ENCODE assay signal across 11 cellular contexts in genomic region chr11:67644042-67644441, GRCh38. TPM values are rescaled to one million over a fixed set of nuclear protein-coding genes. Genes with fewer than 3 reads are reported as not detected.
DNase-seq lines count a peak whose midpoint lies in the region; TF ChIP-seq lines count a peak whose summit lies in the region.
"Had no signal": no experiment of that assay in that cellular context is flagged by ENCODE, and none has a peak within 500 bp of the region (broad histone marks: within the 10 kb centered on the region; RNA-seq: fewer than 3 reads in every experiment).

No MANE protein-coding gene starts in this region.

- CTCF ChIA-PET in HEK293T (lab: Yijun Ruan, JAX), result no interaction called here

- H3K4me3 ChIP-seq in HAP-1, result no peak overlapping the region
- no peak overlapping the region for H3K4me3 ChIP-seq in effector memory CD4-positive, alpha-beta T cell (ENCODE audit: insufficient read depth, low read depth, low read length, poor library complexity, severe bottlenecking)
- H3K4me3 ChIP-seq: right atrium auricular region had no signal

- POLR2A ChIA-PET in HEK293T (lab: Yijun Ruan, JAX), result no interaction called here

- no peak for TF ChIP-seq CTCF in GM13976 (IDR thresholded peaks at IDR 0.05; ENCODE audit: borderline replicate concordance, control extremely low read depth, extremely low read depth, insufficient read depth, missing control alignments)

- no peaks in the 10 kb centered on the region; the same call in none of the 2 replicates for H3K9me3 ChIP-seq in HAP-1
- no peaks in the 10 kb centered on the region for H3K9me3 ChIP-seq in effector memory CD4-positive, alpha-beta T cell (ENCODE audit: control insufficient read depth, low read length)
- H3K9me3 ChIP-seq: right atrium auricular region had no signal

- in situ Hi-C loops in HAP-1 (cut with MboI; ENCODE audit: low sequenced_read_pairs) (no loop called here), SK-MEL-5 (cut with HindIII; ENCODE audit: low pct_unique_long_range_greater_than_20kb, low sequenced_read_pairs) (no loop called here), GM13976 (cut with MboI; ENCODE audit: low sequenced_read_pairs, unreplicated experiment) (no loop called here)

- DNase-seq in EH (ENCODE audit: low read depth), result peak; percentile 13
- peak; percentile 38 to 50 for DNase-seq in HAP-1 (ENCODE audit: low spot score in 2 of 2)
- DNase-seq in SK-MEL-5 (ENCODE audit: low read depth, low spot score), result peak; percentile 33
- peak; percentile 53 for DNase-seq in islet precursor cell
- no peak for DNase-seq in GM13976 (ENCODE audit: low spot score)
- DNase-seq in HEK293T (ENCODE audit: extremely low spot score), result no peak
- no peak for DNase-seq in NCI-H524 treated with DMSO at 0.1 percent for 48 hours (lab: John Stamatoyannopoulos, UW)
- DNase-seq in effector memory CD4-positive, alpha-beta T cell, result no peak
- DNase-seq: NCI-H146 had no signal

- H3K27ac ChIP-seq in effector memory CD4-positive, alpha-beta T cell (ENCODE audit: insufficient read depth, low read length, poor library complexity, severe bottlenecking), result no peak overlapping the region
- H3K27ac ChIP-seq: right atrium auricular region had no signal

- no peaks in the 10 kb centered on the region for H3K36me3 ChIP-seq in HAP-1 (replicated peaks)
- no peaks in the 10 kb centered on the region for H3K36me3 ChIP-seq in effector memory CD4-positive, alpha-beta T cell (ENCODE audit: control insufficient read depth, insufficient read depth, low read length)
- H3K36me3 ChIP-seq: right atrium auricular region had no signal

- no peaks in the 10 kb centered on the region for H3K4me1 ChIP-seq in HAP-1
- peaks cover 16% of the 10 kb centered on the region for H3K4me1 ChIP-seq in effector memory CD4-positive, alpha-beta T cell (ENCODE audit: control insufficient read depth, insufficient read depth, low read length, poor library complexity, severe bottlenecking)
- H3K4me1 ChIP-seq: right atrium auricular region had no signal

- 0 out of 2 replicates have a peak, but pooled peaks cover 2% of the 10 kb centered on the region for H3K27me3 ChIP-seq in HAP-1 (ENCODE audit: low read depth)
- no peaks in the 10 kb centered on the region for H3K27me3 ChIP-seq in effector memory CD4-positive, alpha-beta T cell (replicated peaks; ENCODE audit: control insufficient read depth, insufficient read depth, low read length, poor library complexity, severe bottlenecking)
- H3K27me3 ChIP-seq: right atrium auricular region had no signal

TF ChIP-seq in HEK293T, 16 proteins besides CTCF, POLR2A, EP300 and RAD21:
- no peak for TF ChIP-seq CTBP1 (IDR thresholded peaks at IDR 0.05; ENCODE audit: borderline replicate concordance)
- TF ChIP-seq FOXK2 (IDR thresholded peaks at IDR 0.05), result no peak
- no peak for TF ChIP-seq ZNF384 (IDR thresholded peaks at IDR 0.05)
- TF ChIP-seq NFRKB (IDR thresholded peaks at IDR 0.05), result no peak
- TF ChIP-seq HDGF (IDR thresholded peaks at IDR 0.05; ENCODE audit: borderline replicate concordance), result no peak
- TF ChIP-seq BHLHE40 (IDR thresholded peaks at IDR 0.05; ENCODE audit: borderline replicate concordance), result no peak
- TF ChIP-seq ELF4 (IDR thresholded peaks at IDR 0.05), result no peak
- TF ChIP-seq PKNOX1 (IDR thresholded peaks at IDR 0.05), result no peak
- TF ChIP-seq SP1 (IDR thresholded peaks at IDR 0.05), result no peak
- no peak for TF ChIP-seq ARNT (IDR thresholded peaks at IDR 0.05)
- no peak for TF ChIP-seq FOXM1 (IDR thresholded peaks at IDR 0.05; ENCODE audit: borderline replicate concordance)
- TF ChIP-seq TARDBP (IDR thresholded peaks at IDR 0.05), result no peak
- TF ChIP-seq SUZ12 (IDR thresholded peaks at IDR 0.05), result no peak
- TF ChIP-seq L3MBTL2 (conservative IDR thresholded peaks at IDR 0.05), result no peak
- no peak for TF ChIP-seq LEF1 (IDR thresholded peaks at IDR 0.05; ENCODE audit: borderline replicate concordance)
- no peak for TF ChIP-seq FOXA1 (IDR thresholded peaks at IDR 0.05)
TF ChIP-seq in HEK293T: peak in this region for 0.

RNA-seq across cellular contexts. Expression of gene TBX10, which starts 4.5 kb away (rescaled TPM):
- total RNA-seq in SK-MEL-5 (2014; rRNA removed; shearing (Covaris generic)), result not detected in 2 replicates
- not detected in 2 replicates for polyA plus RNA-seq in SK-MEL-5 (2015; cell fraction: cytosol; rRNA removed)
- not detected in 2 replicates for polyA plus RNA-seq in SK-MEL-5 (2015; cell fraction: nucleus; rRNA removed)
- total RNA-seq: cardiac septum, right atrium auricular region had no signal

RNA-seq across cellular contexts. Expression of gene ACY3, which starts 6.5 kb away (rescaled TPM):
- not detected in 2 replicates for total RNA-seq in SK-MEL-5 (2014; rRNA removed; shearing (Covaris generic))
- polyA plus RNA-seq in SK-MEL-5 (2015; cell fraction: cytosol; rRNA removed), result not detected in 2 replicates
- polyA plus RNA-seq in SK-MEL-5 (2015; cell fraction: nucleus; rRNA removed), result not detected in 2 replicates
- total RNA-seq: cardiac septum, right atrium auricular region had no signal

RNA-seq across cellular contexts. Expression of gene NUDT8, which starts 14.3 kb away (rescaled TPM):
- total RNA-seq in SK-MEL-5 (2014; rRNA removed; shearing (Covaris generic)), result 4.5 and 7.8 TPM in 2 replicates
- 11.8 and 12.9 TPM in 2 replicates for polyA plus RNA-seq in SK-MEL-5 (2015; cell fraction: cytosol; rRNA removed)
- 23.4 and 26.8 TPM in 2 replicates for polyA plus RNA-seq in SK-MEL-5 (2015; cell fraction: nucleus; rRNA removed)

RNA-seq across cellular contexts. Expression of gene ALDH3B2, which starts 30.4 kb away (rescaled TPM):
- total RNA-seq in SK-MEL-5 (2014; rRNA removed; shearing (Covaris generic)), result 0.72 and 1.4 TPM in 2 replicates
- 1.4 and 2.3 TPM in 2 replicates for polyA plus RNA-seq in SK-MEL-5 (2015; cell fraction: cytosol; rRNA removed)
- 0.21 TPM in 1 of 2 replicates, not detected in the other for polyA plus RNA-seq in SK-MEL-5 (2015; cell fraction: nucleus; rRNA removed)
- total RNA-seq: cardiac septum, right atrium auricular region had no signal

RNA-seq across cellular contexts. Expression of gene NDUFV1, which starts 37.3 kb away (rescaled TPM):
- 159 and 175 TPM in 2 replicates for total RNA-seq in SK-MEL-5 (2014; rRNA removed; shearing (Covaris generic))
- polyA plus RNA-seq in SK-MEL-5 (2015; cell fraction: cytosol; rRNA removed), result 160 and 167 TPM in 2 replicates
- polyA plus RNA-seq in SK-MEL-5 (2015; cell fraction: nucleus; rRNA removed), result 492 and 512 TPM in 2 replicates

Comparison
In these comparisons a context has a peak if more than half of its experiments do, and no peak if none do; other contexts are left out.
1. DNase-seq: peak in EH (single experiment), HAP-1 (2 of 2), SK-MEL-5 (single experiment) and islet precursor cell (single experiment); none in GM13976 (single experiment), HEK293T (single experiment), NCI-H524 treated with DMSO at 0.1 percent for 48 hours (single experiment) and effector memory CD4-positive, alpha-beta T cell (0 of 3).